ENCODE assay signal across 1 cellular context in the genomic region with DNA sequence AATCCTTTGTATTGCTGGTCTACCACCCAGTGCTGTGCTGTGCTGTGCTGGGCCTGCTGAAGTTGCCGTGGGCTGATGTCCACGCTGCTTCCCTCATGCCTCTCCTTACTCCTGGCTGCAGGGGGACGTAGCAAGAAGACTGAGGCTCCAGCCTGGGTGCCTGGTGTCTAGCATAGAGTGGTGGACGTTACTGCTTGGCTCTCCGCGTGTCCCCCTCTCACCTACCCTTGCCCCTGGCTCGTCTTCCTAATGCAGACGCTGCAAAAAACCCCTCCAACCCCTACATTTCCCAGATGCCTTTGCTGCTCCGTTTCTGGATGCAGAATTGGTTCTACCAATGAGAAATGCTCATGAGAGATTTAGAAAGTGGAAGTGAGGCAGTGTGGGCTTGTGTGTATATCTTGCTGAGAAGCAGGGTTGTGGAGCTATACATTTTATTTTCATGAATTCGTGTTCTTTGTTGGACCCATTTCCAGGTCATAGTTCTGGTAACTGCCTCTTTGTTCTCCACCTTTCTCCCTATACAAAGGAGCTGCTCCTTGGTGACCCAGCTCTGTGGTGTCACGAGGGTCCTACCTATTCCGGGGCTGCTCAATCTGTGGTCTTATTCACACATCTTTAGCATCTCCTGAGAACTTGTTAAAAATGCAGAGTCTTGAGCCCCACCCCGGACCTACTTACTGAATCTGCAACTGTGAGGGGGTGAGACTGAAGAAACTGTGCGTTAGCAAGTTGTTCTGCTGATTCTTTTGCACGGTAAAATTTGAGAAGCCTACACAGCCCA.
A peak's percentile ranks its signal among the peaks of the same experiment; 100 is the strongest.
TF ChIP-seq lines count a peak whose summit lies in the region.

No MANE protein-coding gene starts in this region.

TF ChIP-seq in GM12878, 131 proteins besides CTCF, POLR2A, EP300 and RAD21 (continued from another document):
- TF ChIP-seq CREB1 (IDR thresholded peaks at IDR 0.05; ENCODE audit: low read depth) (0 out of 2 replicates have a peak, but pooled peaks have one; percentile 38), YY1 (IDR thresholded peaks at IDR 0.05; ENCODE audit: low read depth, low read length) (no peak), SUZ12 (IDR thresholded peaks at IDR 0.05; ENCODE audit: unreplicated experiment) (no peak), CEBPB (IDR thresholded peaks at IDR 0.05; ENCODE audit: borderline replicate concordance in 1 of 2, low read depth in 2 of 2, low read length in 2 of 2) (no peak), TBL1XR1 (IDR thresholded peaks at IDR 0.05; ENCODE audit: low read depth, low read length) (0 out of 2 replicates have a peak, but pooled peaks have one; percentile 48), NR2F1 (conservative IDR thresholded peaks at IDR 0.05) (no peak), FOS (IDR thresholded peaks at IDR 0.05; ENCODE audit: borderline replicate concordance, extremely low read depth, insufficient read length) (no peak), EED (IDR thresholded peaks at IDR 0.05; ENCODE audit: low read depth) (no peak), RCOR1 (conservative IDR thresholded peaks at IDR 0.05; ENCODE audit: low read depth, low read length) (no peak), CHD2 (IDR thresholded peaks at IDR 0.05; ENCODE audit: borderline replicate concordance, low read depth, low read length) (no peak), TAF1 (IDR thresholded peaks at IDR 0.05; ENCODE audit: borderline replicate concordance, low read depth, low read length) (peak; percentile 73; the same call in 1 of the 2 replicates)
- TF ChIP-seq, protein P1, sequence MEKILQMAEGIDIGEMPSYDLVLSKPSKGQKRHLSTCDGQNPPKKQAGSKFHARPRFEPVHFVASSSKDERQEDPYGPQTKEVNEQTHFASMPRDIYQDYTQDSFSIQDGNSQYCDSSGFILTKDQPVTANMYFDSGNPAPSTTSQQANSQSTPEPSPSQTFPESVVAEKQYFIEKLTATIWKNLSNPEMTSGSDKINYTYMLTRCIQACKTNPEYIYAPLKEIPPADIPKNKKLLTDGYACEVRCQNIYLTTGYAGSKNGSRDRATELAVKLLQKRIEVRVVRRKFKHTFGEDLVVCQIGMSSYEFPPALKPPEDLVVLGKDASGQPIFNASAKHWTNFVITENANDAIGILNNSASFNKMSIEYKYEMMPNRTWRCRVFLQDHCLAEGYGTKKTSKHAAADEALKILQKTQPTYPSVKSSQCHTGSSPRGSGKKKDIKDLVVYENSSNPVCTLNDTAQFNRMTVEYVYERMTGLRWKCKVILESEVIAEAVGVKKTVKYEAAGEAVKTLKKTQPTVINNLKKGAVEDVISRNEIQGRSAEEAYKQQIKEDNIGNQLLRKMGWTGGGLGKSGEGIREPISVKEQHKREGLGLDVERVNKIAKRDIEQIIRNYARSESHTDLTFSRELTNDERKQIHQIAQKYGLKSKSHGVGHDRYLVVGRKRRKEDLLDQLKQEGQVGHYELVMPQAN (conservative IDR thresholded peaks at IDR 0.05): no peak
- TF ChIP-seq, protein P2, sequence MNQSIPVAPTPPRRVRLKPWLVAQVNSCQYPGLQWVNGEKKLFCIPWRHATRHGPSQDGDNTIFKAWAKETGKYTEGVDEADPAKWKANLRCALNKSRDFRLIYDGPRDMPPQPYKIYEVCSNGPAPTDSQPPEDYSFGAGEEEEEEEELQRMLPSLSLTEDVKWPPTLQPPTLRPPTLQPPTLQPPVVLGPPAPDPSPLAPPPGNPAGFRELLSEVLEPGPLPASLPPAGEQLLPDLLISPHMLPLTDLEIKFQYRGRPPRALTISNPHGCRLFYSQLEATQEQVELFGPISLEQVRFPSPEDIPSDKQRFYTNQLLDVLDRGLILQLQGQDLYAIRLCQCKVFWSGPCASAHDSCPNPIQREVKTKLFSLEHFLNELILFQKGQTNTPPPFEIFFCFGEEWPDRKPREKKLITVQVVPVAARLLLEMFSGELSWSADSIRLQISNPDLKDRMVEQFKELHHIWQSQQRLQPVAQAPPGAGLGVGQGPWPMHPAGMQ (IDR thresholded peaks at IDR 0.05; ENCODE audit: borderline replicate concordance): no peak
- TF ChIP-seq, protein P3, sequence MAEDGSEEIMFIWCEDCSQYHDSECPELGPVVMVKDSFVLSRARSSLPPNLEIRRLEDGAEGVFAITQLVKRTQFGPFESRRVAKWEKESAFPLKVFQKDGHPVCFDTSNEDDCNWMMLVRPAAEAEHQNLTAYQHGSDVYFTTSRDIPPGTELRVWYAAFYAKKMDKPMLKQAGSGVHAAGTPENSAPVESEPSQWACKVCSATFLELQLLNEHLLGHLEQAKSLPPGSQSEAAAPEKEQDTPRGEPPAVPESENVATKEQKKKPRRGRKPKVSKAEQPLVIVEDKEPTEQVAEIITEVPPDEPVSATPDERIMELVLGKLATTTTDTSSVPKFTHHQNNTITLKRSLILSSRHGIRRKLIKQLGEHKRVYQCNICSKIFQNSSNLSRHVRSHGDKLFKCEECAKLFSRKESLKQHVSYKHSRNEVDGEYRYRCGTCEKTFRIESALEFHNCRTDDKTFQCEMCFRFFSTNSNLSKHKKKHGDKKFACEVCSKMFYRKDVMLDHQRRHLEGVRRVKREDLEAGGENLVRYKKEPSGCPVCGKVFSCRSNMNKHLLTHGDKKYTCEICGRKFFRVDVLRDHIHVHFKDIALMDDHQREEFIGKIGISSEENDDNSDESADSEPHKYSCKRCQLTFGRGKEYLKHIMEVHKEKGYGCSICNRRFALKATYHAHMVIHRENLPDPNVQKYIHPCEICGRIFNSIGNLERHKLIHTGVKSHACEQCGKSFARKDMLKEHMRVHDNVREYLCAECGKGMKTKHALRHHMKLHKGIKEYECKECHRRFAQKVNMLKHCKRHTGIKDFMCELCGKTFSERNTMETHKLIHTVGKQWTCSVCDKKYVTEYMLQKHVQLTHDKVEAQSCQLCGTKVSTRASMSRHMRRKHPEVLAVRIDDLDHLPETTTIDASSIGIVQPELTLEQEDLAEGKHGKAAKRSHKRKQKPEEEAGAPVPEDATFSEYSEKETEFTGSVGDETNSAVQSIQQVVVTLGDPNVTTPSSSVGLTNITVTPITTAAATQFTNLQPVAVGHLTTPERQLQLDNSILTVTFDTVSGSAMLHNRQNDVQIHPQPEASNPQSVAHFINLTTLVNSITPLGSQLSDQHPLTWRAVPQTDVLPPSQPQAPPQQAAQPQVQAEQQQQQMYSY (CRISPR knock-in tag; IDR thresholded peaks at IDR 0.05): no peak
- TF ChIP-seq, protein P4, sequence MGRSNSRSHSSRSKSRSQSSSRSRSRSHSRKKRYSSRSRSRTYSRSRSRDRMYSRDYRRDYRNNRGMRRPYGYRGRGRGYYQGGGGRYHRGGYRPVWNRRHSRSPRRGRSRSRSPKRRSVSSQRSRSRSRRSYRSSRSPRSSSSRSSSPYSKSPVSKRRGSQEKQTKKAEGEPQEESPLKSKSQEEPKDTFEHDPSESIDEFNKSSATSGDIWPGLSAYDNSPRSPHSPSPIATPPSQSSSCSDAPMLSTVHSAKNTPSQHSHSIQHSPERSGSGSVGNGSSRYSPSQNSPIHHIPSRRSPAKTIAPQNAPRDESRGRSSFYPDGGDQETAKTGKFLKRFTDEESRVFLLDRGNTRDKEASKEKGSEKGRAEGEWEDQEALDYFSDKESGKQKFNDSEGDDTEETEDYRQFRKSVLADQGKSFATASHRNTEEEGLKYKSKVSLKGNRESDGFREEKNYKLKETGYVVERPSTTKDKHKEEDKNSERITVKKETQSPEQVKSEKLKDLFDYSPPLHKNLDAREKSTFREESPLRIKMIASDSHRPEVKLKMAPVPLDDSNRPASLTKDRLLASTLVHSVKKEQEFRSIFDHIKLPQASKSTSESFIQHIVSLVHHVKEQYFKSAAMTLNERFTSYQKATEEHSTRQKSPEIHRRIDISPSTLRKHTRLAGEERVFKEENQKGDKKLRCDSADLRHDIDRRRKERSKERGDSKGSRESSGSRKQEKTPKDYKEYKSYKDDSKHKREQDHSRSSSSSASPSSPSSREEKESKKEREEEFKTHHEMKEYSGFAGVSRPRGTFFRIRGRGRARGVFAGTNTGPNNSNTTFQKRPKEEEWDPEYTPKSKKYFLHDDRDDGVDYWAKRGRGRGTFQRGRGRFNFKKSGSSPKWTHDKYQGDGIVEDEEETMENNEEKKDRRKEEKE (IDR thresholded peaks at IDR 0.05): no peak
